ENCODE assay signal across 1 cellular context in the genomic region with DNA sequence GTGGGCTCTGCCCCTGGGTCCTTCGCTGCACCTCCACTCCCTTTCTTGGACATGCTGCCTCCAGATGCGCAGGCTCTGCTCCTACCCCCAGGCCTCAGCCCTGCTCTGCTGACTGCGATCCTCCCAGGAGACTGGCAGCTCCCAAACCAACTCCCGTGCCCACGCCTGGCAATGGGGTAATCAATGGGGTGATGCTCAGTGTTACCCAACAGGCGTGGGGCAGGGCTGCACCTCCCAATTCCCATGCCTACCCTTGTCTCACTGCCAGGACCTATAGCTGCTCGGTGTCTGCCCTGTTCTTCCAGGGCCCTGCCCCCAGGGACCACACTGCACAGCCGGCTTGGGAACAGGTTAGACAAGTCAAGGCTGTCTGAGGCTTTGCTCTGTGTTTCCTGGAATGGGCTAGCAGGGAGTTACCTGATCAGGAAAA.
TF ChIP-seq lines count a peak whose summit lies in the region.

A gene with protein sequence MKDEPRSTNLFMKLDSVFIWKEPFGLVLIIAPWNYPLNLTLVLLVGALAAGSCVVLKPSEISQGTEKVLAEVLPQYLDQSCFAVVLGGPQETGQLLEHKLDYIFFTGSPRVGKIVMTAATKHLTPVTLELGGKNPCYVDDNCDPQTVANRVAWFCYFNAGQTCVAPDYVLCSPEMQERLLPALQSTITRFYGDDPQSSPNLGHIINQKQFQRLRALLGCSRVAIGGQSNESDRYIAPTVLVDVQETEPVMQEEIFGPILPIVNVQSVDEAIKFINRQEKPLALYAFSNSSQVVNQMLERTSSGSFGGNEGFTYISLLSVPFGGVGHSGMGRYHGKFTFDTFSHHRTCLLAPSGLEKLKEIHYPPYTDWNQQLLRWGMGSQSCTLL (minus strand): TSS at position 182 of the 430 bp plus-strand sequence. CDS start 7,688 bp downstream, outside the sequence.

TF ChIP-seq in HepG2, 621 proteins besides CTCF, POLR2A, EP300 and RAD21:
- TF ChIP-seq HDAC1 (CRISPR knock-in tag; IDR thresholded peaks at IDR 0.05), result no peak
- TF ChIP-seq, protein P1, sequence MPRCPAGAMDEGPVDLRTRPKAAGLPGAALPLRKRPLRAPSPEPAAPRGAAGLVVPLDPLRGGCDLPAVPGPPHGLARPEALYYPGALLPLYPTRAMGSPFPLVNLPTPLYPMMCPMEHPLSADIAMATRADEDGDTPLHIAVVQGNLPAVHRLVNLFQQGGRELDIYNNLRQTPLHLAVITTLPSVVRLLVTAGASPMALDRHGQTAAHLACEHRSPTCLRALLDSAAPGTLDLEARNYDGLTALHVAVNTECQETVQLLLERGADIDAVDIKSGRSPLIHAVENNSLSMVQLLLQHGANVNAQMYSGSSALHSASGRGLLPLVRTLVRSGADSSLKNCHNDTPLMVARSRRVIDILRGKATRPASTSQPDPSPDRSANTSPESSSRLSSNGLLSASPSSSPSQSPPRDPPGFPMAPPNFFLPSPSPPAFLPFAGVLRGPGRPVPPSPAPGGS (CRISPR knock-in tag; IDR thresholded peaks at IDR 0.05), result no peak
TF ChIP-seq in HepG2: peak in this region for 0.
